In genomic region chr11:63737718-63738117, GRCh38 we compare ENCODE assay signal across 21 cellular contexts. TPM values are rescaled to one million over a fixed set of nuclear protein-coding genes. Genes with fewer than 3 reads are reported as not detected.
DNase-seq lines count a peak whose midpoint lies in the region; ATAC-seq and TF ChIP-seq lines count a peak whose summit lies in the region.
"Had no signal": no experiment of that assay in that cellular context is flagged by ENCODE, and none has a peak within 500 bp of the region (broad histone marks: within the 10 kb centered on the region; RNA-seq: fewer than 3 reads in every experiment).

No MANE protein-coding gene starts in this region.

- H3K36me3 Mint-ChIP-seq in WTC11: no peaks in the 10 kb centered on the region
- H3K36me3 Mint-ChIP-seq: activated naive CD8-positive, alpha-beta T cell treated with anti-CD3 and anti-CD28 coated beads, Interleukin-2, amount 10 ng/mL, durations not matched to agents 7 days and 5 days had no signal

- H3K4me3 Mint-ChIP-seq in WTC11: no peak overlapping the region
- H3K4me3 Mint-ChIP-seq: activated naive CD8-positive, alpha-beta T cell treated with anti-CD3 and anti-CD28 coated beads, Interleukin-2, amount 10 ng/mL, durations not matched to agents 7 days and 5 days; central memory CD8-positive, alpha-beta T cell; T-helper 1 cell treated with Interleukin-12 subunit alpha and Interleukin-12 subunit beta and Interleukin-4 antibody, amounts not matched to agents 30 μg/mL and 1 μg/mL, for 36 hours had no signal

- H3K9me3 Mint-ChIP-seq in WTC11: no peaks in the 10 kb centered on the region
- H3K9me3 Mint-ChIP-seq: activated naive CD8-positive, alpha-beta T cell treated with anti-CD3 and anti-CD28 coated beads, Interleukin-2, amount 10 ng/mL, durations not matched to agents 7 days and 5 days; central memory CD8-positive, alpha-beta T cell; T-helper 1 cell treated with Interleukin-12 subunit alpha and Interleukin-12 subunit beta and Interleukin-4 antibody, amounts not matched to agents 30 μg/mL and 1 μg/mL, for 36 hours had no signal

- no peaks in the 10 kb centered on the region for H3K9me3 ChIP-seq in neutrophil
- H3K9me3 ChIP-seq: upper lobe of left lung had no signal

- TF ChIP-seq CTCF in WTC11 (IDR thresholded peaks at IDR 0.05): no peak
- no peak for TF ChIP-seq CTCF in neutrophil (IDR thresholded peaks at IDR 0.05)

- no peak overlapping the region for H3K4me3 ChIP-seq in neutrophil (ENCODE audit: low read depth in 1 of 2, low read length in 1 of 2)
- H3K4me3 ChIP-seq: lung, upper lobe of left lung had no signal

- H3K27me3 Mint-ChIP-seq in WTC11 (ENCODE audit: low read depth): no peaks in the 10 kb centered on the region
- H3K27me3 Mint-ChIP-seq: activated naive CD8-positive, alpha-beta T cell treated with anti-CD3 and anti-CD28 coated beads, Interleukin-2, amount 10 ng/mL, durations not matched to agents 7 days and 5 days; central memory CD8-positive, alpha-beta T cell had no signal

- peaks cover 20 to 23% of the 10 kb centered on the region in 2 experiments for H3K4me1 ChIP-seq in neutrophil (ENCODE audit: control insufficient read depth in 1 of 2, insufficient read depth in 1 of 2, low read depth in 1 of 2, low read length in 1 of 2)

- POLR2A ChIA-PET in WTC11 (lab: Charles Lee): no interaction called here

- H3K36me3 ChIP-seq in neutrophil: peaks cover 11% of the 10 kb centered on the region
- H3K36me3 ChIP-seq: upper lobe of left lung had no signal

- H3K4me1 Mint-ChIP-seq in WTC11: peaks cover 6% of the 10 kb centered on the region
- H3K4me1 Mint-ChIP-seq: central memory CD8-positive, alpha-beta T cell had no signal

- no peaks in the 10 kb centered on the region for H3K27me3 ChIP-seq in neutrophil
- H3K27me3 ChIP-seq: upper lobe of left lung had no signal

- peak overlapping the region; percentile 22 for H3K27ac ChIP-seq in neutrophil
- H3K27ac ChIP-seq: 22Rv1, WERI-Rb-1 had no signal

- DNase-seq in DMS53 (lab: John Stamatoyannopoulos, UW) (peak; percentile 11), DMS53 treated with DMSO at 0.1 percent for 48 hours (lab: John Stamatoyannopoulos, UW; ENCODE audit: unreplicated experiment) (no peak), RPMI8226 (peak; percentile 22), WTC11 (ENCODE audit: low spot score) (no peak)
- no peak for DNase-seq in effector CD4-positive, alpha-beta T cell
- DNase-seq: activated CD8-positive, alpha-beta memory T cell treated with anti-CD3 and anti-CD28 coated beads, Interleukin-2, amount 50 U/mL, for 4 hours; activated naive CD8-positive, alpha-beta T cell treated with anti-CD3 and anti-CD28 coated beads, Interleukin-2, amount 10 ng/mL, durations not matched to agents 7 days and 5 days; DND-41; KG1; NCI-H187; NCI-H774; Right ventricle myocardium superior; upper lobe of left lung; WERI-Rb-1 had no signal

- ATAC-seq in WTC11: no peak
- no peak for ATAC-seq in GM21737 (IDR thresholded peaks at IDR 0.05; ENCODE audit: unreplicated experiment)
- no peak for ATAC-seq in GM18907 (IDR thresholded peaks at IDR 0.05; ENCODE audit: unreplicated experiment)

- H3K27ac Mint-ChIP-seq in WTC11: 0 out of 2 replicates have a peak overlapping the region, but pooled peaks have one; percentile 67
- H3K27ac Mint-ChIP-seq: activated naive CD8-positive, alpha-beta T cell treated with anti-CD3 and anti-CD28 coated beads, Interleukin-2, amount 10 ng/mL, durations not matched to agents 7 days and 5 days; T-helper 1 cell treated with Interleukin-12 subunit alpha and Interleukin-12 subunit beta and Interleukin-4 antibody, amounts not matched to agents 30 μg/mL and 1 μg/mL, for 36 hours had no signal

- CTCF ChIA-PET in WTC11 (lab: Charles Lee): interaction anchor here (0.7 to 3.5 kb wide), 6 partner anchors 22 to 832 kb away, joined by 3 to 11 read pairs (median 4); partner anchors contain the start of genes ATL3 and MARK2

TF ChIP-seq in WTC11, 78 proteins besides CTCF, POLR2A, EP300 and RAD21:
- TF ChIP-seq, protein P1, sequence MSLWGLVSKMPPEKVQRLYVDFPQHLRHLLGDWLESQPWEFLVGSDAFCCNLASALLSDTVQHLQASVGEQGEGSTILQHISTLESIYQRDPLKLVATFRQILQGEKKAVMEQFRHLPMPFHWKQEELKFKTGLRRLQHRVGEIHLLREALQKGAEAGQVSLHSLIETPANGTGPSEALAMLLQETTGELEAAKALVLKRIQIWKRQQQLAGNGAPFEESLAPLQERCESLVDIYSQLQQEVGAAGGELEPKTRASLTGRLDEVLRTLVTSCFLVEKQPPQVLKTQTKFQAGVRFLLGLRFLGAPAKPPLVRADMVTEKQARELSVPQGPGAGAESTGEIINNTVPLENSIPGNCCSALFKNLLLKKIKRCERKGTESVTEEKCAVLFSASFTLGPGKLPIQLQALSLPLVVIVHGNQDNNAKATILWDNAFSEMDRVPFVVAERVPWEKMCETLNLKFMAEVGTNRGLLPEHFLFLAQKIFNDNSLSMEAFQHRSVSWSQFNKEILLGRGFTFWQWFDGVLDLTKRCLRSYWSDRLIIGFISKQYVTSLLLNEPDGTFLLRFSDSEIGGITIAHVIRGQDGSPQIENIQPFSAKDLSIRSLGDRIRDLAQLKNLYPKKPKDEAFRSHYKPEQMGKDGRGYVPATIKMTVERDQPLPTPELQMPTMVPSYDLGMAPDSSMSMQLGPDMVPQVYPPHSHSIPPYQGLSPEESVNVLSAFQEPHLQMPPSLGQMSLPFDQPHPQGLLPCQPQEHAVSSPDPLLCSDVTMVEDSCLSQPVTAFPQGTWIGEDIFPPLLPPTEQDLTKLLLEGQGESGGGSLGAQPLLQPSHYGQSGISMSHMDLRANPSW (CRISPR knock-in tag; conservative IDR thresholded peaks at IDR 0.05; ENCODE audit: low read depth): no peak
- no peak for TF ChIP-seq ZNF671 (CRISPR knock-in tag; IDR thresholded peaks at IDR 0.05)
- no peak for TF ChIP-seq MAX (CRISPR knock-in tag; IDR thresholded peaks at IDR 0.05)
- no peak for TF ChIP-seq NFATC4 (CRISPR knock-in tag; IDR thresholded peaks at IDR 0.05)
- TF ChIP-seq GTF2I (CRISPR knock-in tag; conservative IDR thresholded peaks at IDR 0.05): no peak
- no peak for TF ChIP-seq SP1 (CRISPR knock-in tag; conservative IDR thresholded peaks at IDR 0.05)
- TF ChIP-seq, protein P2, sequence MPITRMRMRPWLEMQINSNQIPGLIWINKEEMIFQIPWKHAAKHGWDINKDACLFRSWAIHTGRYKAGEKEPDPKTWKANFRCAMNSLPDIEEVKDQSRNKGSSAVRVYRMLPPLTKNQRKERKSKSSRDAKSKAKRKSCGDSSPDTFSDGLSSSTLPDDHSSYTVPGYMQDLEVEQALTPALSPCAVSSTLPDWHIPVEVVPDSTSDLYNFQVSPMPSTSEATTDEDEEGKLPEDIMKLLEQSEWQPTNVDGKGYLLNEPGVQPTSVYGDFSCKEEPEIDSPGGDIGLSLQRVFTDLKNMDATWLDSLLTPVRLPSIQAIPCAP (CRISPR knock-in tag; IDR thresholded peaks at IDR 0.05): no peak
- TF ChIP-seq ZNF396 (CRISPR knock-in tag; IDR thresholded peaks at IDR 0.05; ENCODE audit: borderline replicate concordance): no peak
- TF ChIP-seq ARID4B (CRISPR knock-in tag; IDR thresholded peaks at IDR 0.05; ENCODE audit: borderline replicate concordance): no peak

RNA-seq across cellular contexts. Expression of gene ZFTA, which starts 30.9 kb away (rescaled TPM):
- total RNA-seq in WTC11 (2021): 44.7 to 47.2 TPM (median 45.6 TPM) in 3 replicates

RNA-seq across cellular contexts. Expression of gene RTN3, which starts 56.4 kb away (rescaled TPM):
- total RNA-seq in WTC11 (2021): 156 to 167 TPM (median 159 TPM) in 3 replicates

Comparison
In these comparisons a context has a peak if more than half of its experiments do, and no peak if none do; other contexts are left out.
1. DNase-seq: peak in DMS53 (single experiment) and RPMI8226 (single experiment); none in DMS53 treated with DMSO at 0.1 percent for 48 hours (single experiment), WTC11 (single experiment) and effector CD4-positive, alpha-beta T cell (single experiment).